ENCODE assay signal across 19 cellular contexts in genomic region chr5:1038417-1039209, GRCh38. TPM values are rescaled to one million over a fixed set of nuclear protein-coding genes. Genes with fewer than 3 reads are reported as not detected.
DNase-seq lines count a peak whose midpoint lies in the region; ATAC-seq, FAIRE-seq and TF ChIP-seq lines count a peak whose summit lies in the region.
"Had no signal": no experiment of that assay in that cellular context is flagged by ENCODE, and none has a peak within 500 bp of the region (broad histone marks: within the 10 kb centered on the region; RNA-seq: fewer than 3 reads in every experiment).

No MANE protein-coding gene starts in this region.

- H3K9me3 ChIP-seq in kidney (ENCODE audit: control insufficient read depth in 1 of 2, low read length in 2 of 2) (no peaks in the 10 kb centered on the region), sigmoid colon (no peaks in the 10 kb centered on the region)

- no peak overlapping the region for H3K9ac ChIP-seq in kidney (ENCODE audit: low read length in 2 of 2)
- H3K9ac ChIP-seq: BLaER1 had no signal

- H3K27me3 ChIP-seq in H7 (ENCODE audit: control insufficient read depth, insufficient read depth, low read length) (no peaks in the 10 kb centered on the region), sigmoid colon (no peaks in the 10 kb centered on the region)
- H3K27me3 ChIP-seq: BLaER1 had no signal

- TF ChIP-seq EP300 in sigmoid colon (IDR thresholded peaks at IDR 0.05), result no peak

- no peaks in the 10 kb centered on the region for H3K36me3 Mint-ChIP-seq in CD14-positive monocyte

- no peak overlapping the region for H3K4me3 Mint-ChIP-seq in CD14-positive monocyte

- no peak for TF ChIP-seq CTCF in CD14-positive monocyte (IDR thresholded peaks at IDR 0.05)
- no peak for TF ChIP-seq CTCF in kidney (IDR thresholded peaks at IDR 0.05; ENCODE audit: borderline replicate concordance, extremely low read depth, insufficient read depth)
- no peak for TF ChIP-seq CTCF in sigmoid colon (IDR thresholded peaks at IDR 0.05)

- peaks cover 2 to 3% (median 2%) of the 10 kb centered on the region in 3 donors for H3K27me3 Mint-ChIP-seq in CD14-positive monocyte (ENCODE audit: low read depth in 3 of 3)

- H3K9me3 Mint-ChIP-seq in CD14-positive monocyte, result peaks cover 3 to 19% (median 6%) of the 10 kb centered on the region in 7 donors

- H3K4me1 Mint-ChIP-seq in CD14-positive monocyte, result no peaks in the 10 kb centered on the region

- no peak for TF ChIP-seq POLR2A in sigmoid colon (IDR thresholded peaks at IDR 0.05)

- H3K36me3 ChIP-seq in H7 (replicated peaks; ENCODE audit: control insufficient read depth, insufficient read depth, low read length), result no peaks in the 10 kb centered on the region
- H3K36me3 ChIP-seq in kidney (ENCODE audit: control insufficient read depth in 1 of 2, insufficient read depth in 2 of 2, low read length in 2 of 2), result no peaks in the 10 kb centered on the region
- no peaks in the 10 kb centered on the region for H3K36me3 ChIP-seq in sigmoid colon

- WGBS in sigmoid colon, 2 donors, result 77 to 87% methylated on average over 28 of the region's 28 CpGs

- no peak for FAIRE-seq in kidney (lab: Jason Lieb, UNC)
- FAIRE-seq: GM12878 had no signal

- no peak overlapping the region for H3K27ac ChIP-seq in kidney (ENCODE audit: low read depth in 2 of 2, low read length in 2 of 2)
- no peak overlapping the region for H3K27ac ChIP-seq in sigmoid colon
- H3K27ac ChIP-seq: BLaER1 had no signal

- no peak for ATAC-seq in HG03139 (IDR thresholded peaks at IDR 0.05; ENCODE audit: unreplicated experiment)
- ATAC-seq: GM12878 had no signal

- intact Hi-C loops in CD14-positive monocyte (cut with micrococcal nuclease) (no loop called here), kidney (cut with DNase I) (no loop called here), sigmoid colon (cut with DNase I) (no loop called here)

- peak overlapping the region in 2 of 7 donors; percentile 62 to 66 for H3K27ac Mint-ChIP-seq in CD14-positive monocyte

- H3K4me1 ChIP-seq in kidney (ENCODE audit: control insufficient read depth in 1 of 2, insufficient read depth in 1 of 2, low read depth in 1 of 2, low read length in 2 of 2) (no peaks in the 10 kb centered on the region), sigmoid colon (no peaks in the 10 kb centered on the region)

- H3K4me3 ChIP-seq in H7 (ENCODE audit: insufficient read depth, low read depth, low read length) (no peak overlapping the region), kidney (ENCODE audit: low read length in 2 of 2) (no peak overlapping the region), sigmoid colon (no peak overlapping the region)
- H3K4me3 ChIP-seq: BLaER1, GM12878 had no signal

- peak; percentile 40 for DNase-seq in CD14-positive monocyte (ENCODE audit: low spot score)
- DNase-seq in H7, result peak; percentile 73
- DNase-seq in kidney, result peak; percentile 57
- DNase-seq in sigmoid colon, result peak; percentile 59
- DNase-seq in stimulated activated CD8-positive, alpha-beta memory T cell treated with anti-CD3 and anti-CD28 coated beads, Interleukin-4, amount 100 ng/mL, for 48 hours, result no peak
- DNase-seq in activated naive CD4-positive, alpha-beta T cell treated with anti-CD3 and anti-CD28 coated beads, Interleukin-2, amount 50 U/mL, for 16 hours, result no peak
- DNase-seq: DMS 273 treated with DMSO at 0.1 percent for 48 hours, GDM1, GOT3, KG1, NCI-H1092, NCI-H146, NCI-H2081 treated with DMSO at 0.1 percent for 48 hours, NCI-H510A, NCI-H774, RPMI8226 had no signal

RNA-seq across cellular contexts. Expression of gene NKD2, which starts 30.0 kb away (rescaled TPM):
- polyA plus RNA-seq in CD14-positive monocyte (not detected), kidney (ENCODE audit: insufficient read depth, low read depth, low replicate concordance) (7.9 TPM), sigmoid colon (1 to 10 TPM in 2 of 3 donors, under 1 TPM in 1; 0.60 to 4.0 (median 1.8) TPM)
- total RNA-seq in H7 (2014; rRNA removed; shearing (Covaris generic)), result 4.9 and 5.7 TPM in 2 replicates
- total RNA-seq in kidney (14.1 TPM), sigmoid colon (1 to 10 TPM in 3 of 4 donors, under 1 TPM in 1; 0.71 to 4.4 (median 2.0) TPM)

Comparison
In these comparisons a context has a peak if more than half of its experiments do, and no peak if none do; other contexts are left out.
1. DNase-seq: peak in CD14-positive monocyte (single experiment), H7 (single experiment), kidney (single experiment) and sigmoid colon (single experiment); none in stimulated activated CD8-positive, alpha-beta memory T cell treated with anti-CD3 and anti-CD28 coated beads, Interleukin-4, amount 100 ng/mL, for 48 hours (single experiment) and activated naive CD4-positive, alpha-beta T cell treated with anti-CD3 and anti-CD28 coated beads, Interleukin-2, amount 50 U/mL, for 16 hours (single experiment).